5 cellular contexts compared by ENCODE assay signal in genomic region chrX:54561622-54562021, GRCh38.
"Had no signal": no experiment of that assay in that cellular context is flagged by ENCODE, and none has a peak within 500 bp of the region (broad histone marks: within the 10 kb centered on the region; RNA-seq: fewer than 3 reads in every experiment).

No MANE protein-coding gene starts in this region.

- DNase-seq: H9, HCEC 1CT, IMR-90 had no signal

- ATAC-seq: GM23338, K562 had no signal

- H3K4me3 ChIP-seq: GM23338, K562 had no signal
